21 cellular contexts compared by ENCODE assay signal in genomic region chr7:29851487-29851886, GRCh38. TPM values are rescaled to one million over a fixed set of nuclear protein-coding genes. Genes with fewer than 3 reads are reported as not detected.
DNase-seq lines count a peak whose midpoint lies in the region; ATAC-seq and TF ChIP-seq lines count a peak whose summit lies in the region.
"Had no signal": no experiment of that assay in that cellular context is flagged by ENCODE, and none has a peak within 500 bp of the region (broad histone marks: within the 10 kb centered on the region; RNA-seq: fewer than 3 reads in every experiment).

No MANE protein-coding gene starts in this region.

- H3K4me3 Mint-ChIP-seq in progenitor cell of endocrine pancreas (ENCODE audit: low read depth), result no peak overlapping the region
- H3K4me3 Mint-ChIP-seq: CD8-positive, alpha-beta T cell had no signal

- H3K27me3 Mint-ChIP-seq in progenitor cell of endocrine pancreas, result peaks cover 3% of the 10 kb centered on the region

- H3K36me3 ChIP-seq in right atrium auricular region (no peaks in the 10 kb centered on the region), left ventricle myocardium inferior (no peaks in the 10 kb centered on the region), transverse colon (no peaks in the 10 kb centered on the region), upper lobe of left lung (no peaks in the 10 kb centered on the region)
- H3K36me3 ChIP-seq: BLaER1, SJCRH30 had no signal

- TF ChIP-seq CTCF in right atrium auricular region (IDR thresholded peaks at IDR 0.05) (no peak), left ventricle myocardium inferior (IDR thresholded peaks at IDR 0.05; ENCODE audit: borderline replicate concordance) (no peak), progenitor cell of endocrine pancreas (IDR thresholded peaks at IDR 0.05; ENCODE audit: unreplicated experiment) (no peak), transverse colon (IDR thresholded peaks at IDR 0.05) (no peak), upper lobe of left lung (IDR thresholded peaks at IDR 0.05) (no peak)

- H3K4me3 ChIP-seq in right atrium auricular region (no peak overlapping the region), left ventricle myocardium inferior (no peak overlapping the region), transverse colon (no peak overlapping the region), upper lobe of left lung (no peak overlapping the region)
- H3K4me3 ChIP-seq: A549, BLaER1, K562, SJCRH30 had no signal

- H3K27ac ChIP-seq in right atrium auricular region, result no peak overlapping the region
- H3K27ac ChIP-seq in left ventricle myocardium inferior (replicated peaks), result peak overlapping the region; percentile 62
- H3K27ac ChIP-seq in transverse colon, result no peak overlapping the region
- H3K27ac ChIP-seq in upper lobe of left lung, result no peak overlapping the region
- H3K27ac ChIP-seq: A549, BLaER1, SJCRH30 had no signal

- 60 to 75% methylated on average over 1 to 7 of the region's 7 CpGs for WGBS in transverse colon (ENCODE audit: low coverage in 1 of 2), 2 donors
- WGBS in upper lobe of left lung, 2 donors, result 82 to 89% methylated on average over 6 to 7 of the region's 7 CpGs

- TF ChIP-seq POLR2A in transverse colon (IDR thresholded peaks at IDR 0.05), result no peak
- no peak for TF ChIP-seq POLR2A in upper lobe of left lung (IDR thresholded peaks at IDR 0.05)

- H3K4me1 ChIP-seq in right atrium auricular region, result no peaks in the 10 kb centered on the region
- H3K4me1 ChIP-seq in left ventricle myocardium inferior, result peaks cover 12% of the 10 kb centered on the region
- H3K4me1 ChIP-seq in transverse colon, result no peaks in the 10 kb centered on the region
- H3K4me1 ChIP-seq in upper lobe of left lung, result peaks cover 0 to 6% (median 3%) of the 10 kb centered on the region in 4 donors
- H3K4me1 ChIP-seq: A549, BLaER1 had no signal

- no peaks in the 10 kb centered on the region for H3K27me3 ChIP-seq in right atrium auricular region
- H3K27me3 ChIP-seq in left ventricle myocardium inferior (ENCODE audit: low read depth), result no peaks in the 10 kb centered on the region
- no peaks in the 10 kb centered on the region for H3K27me3 ChIP-seq in transverse colon
- no peaks in the 10 kb centered on the region for H3K27me3 ChIP-seq in upper lobe of left lung
- H3K27me3 ChIP-seq: BLaER1 had no signal

- H3K36me3 Mint-ChIP-seq in progenitor cell of endocrine pancreas (ENCODE audit: insufficient read depth), result peaks cover 2% of the 10 kb centered on the region
- H3K36me3 Mint-ChIP-seq: CD8-positive, alpha-beta T cell had no signal

- peaks cover 27% of the 10 kb centered on the region for H3K4me1 Mint-ChIP-seq in progenitor cell of endocrine pancreas (ENCODE audit: low read depth)

- in situ Hi-C loops in transverse colon (cut with MboI; ENCODE audit: low pct_ligation_motif_present in 1 of 4, low pct_unique_long_range_greater_than_20kb in 1 of 4, low sequenced_read_pairs in 3 of 4), result no loop called here

- no peaks in the 10 kb centered on the region for H3K9me3 Mint-ChIP-seq in progenitor cell of endocrine pancreas (ENCODE audit: low read depth)
- H3K9me3 Mint-ChIP-seq: CD8-positive, alpha-beta T cell had no signal

- H3K9me3 ChIP-seq in right atrium auricular region, result no peaks in the 10 kb centered on the region
- no peaks in the 10 kb centered on the region for H3K9me3 ChIP-seq in left ventricle myocardium inferior (replicated peaks)
- H3K9me3 ChIP-seq in transverse colon, result no peaks in the 10 kb centered on the region
- H3K9me3 ChIP-seq in upper lobe of left lung, result no peaks in the 10 kb centered on the region
- H3K9me3 ChIP-seq: A549, BLaER1, SJCRH30 had no signal

- ATAC-seq in Right ventricle myocardium superior (ENCODE audit: poor library complexity) (peak; percentile 88), upper lobe of left lung (ENCODE audit: low FRiP score in 2 of 2) (no peak)
- ATAC-seq: A549; CD8-positive, alpha-beta T cell; K562 had no signal

- DNase-seq in Right ventricle myocardium superior, result peak; percentile 53
- no peak for DNase-seq in right atrium auricular region (ENCODE audit: low spot score)
- DNase-seq in left ventricle myocardium inferior, result peak; percentile 44
- no peak for DNase-seq in progenitor cell of endocrine pancreas (ENCODE audit: low spot score, unreplicated experiment)
- DNase-seq in transverse colon, result peak; percentile 14
- DNase-seq in HPDE6-E6E7 (ENCODE audit: extremely low spot score), result no peak
- DNase-seq in upper lobe of left lung, result no peak
- DNase-seq in posterior vena cava (ENCODE audit: low spot score), result no peak
- DNase-seq: Calu3; CD8-positive, alpha-beta T cell; DMS79; NCI-H1092 treated with DMSO at 0.1 percent for 48 hours; NCI-H146; NCI-H2081; NCI-H2171 treated with DMSO at 0.1 percent for 48 hours; NCI-H446; OCI-M1; SJCRH30 had no signal

- H3K27ac Mint-ChIP-seq in progenitor cell of endocrine pancreas, result peak overlapping the region; percentile 45
- H3K27ac Mint-ChIP-seq: CD8-positive, alpha-beta T cell had no signal

- intact Hi-C loops in Right ventricle myocardium superior (cut with DNase I), result no loop called here
- intact Hi-C loops in left ventricle myocardium inferior (cut with micrococcal nuclease), result no loop called here
- intact Hi-C loops in transverse colon (cut with DNase I; ENCODE audit: low total_unique reads), result no loop called here
- intact Hi-C loops in posterior vena cava (cut with DNase I), result loop anchor here in 1 of 2 donors (5.0 kb wide), 1 partner anchor 1314 kb away; no protein-coding TSS in a partner anchor

- TF ChIP-seq EP300 in transverse colon (IDR thresholded peaks at IDR 0.05; ENCODE audit: low read depth) (no peak), upper lobe of left lung (IDR thresholded peaks at IDR 0.05) (no peak)

RNA-seq across cellular contexts. Expression of gene WIPF3, which starts 45.2 kb away (rescaled TPM):
- 5.5 TPM for total RNA-seq in Right ventricle myocardium superior
- total RNA-seq in right atrium auricular region, result 1 to 10 TPM; 1.3 to 2.9 TPM
- total RNA-seq in left ventricle myocardium inferior, result 8.0 TPM
- total RNA-seq in progenitor cell of endocrine pancreas, result 8.9 and 9.5 TPM in 2 replicates
- total RNA-seq in transverse colon, result 1 to 10 TPM in 1 of 4 donors, under 1 TPM in 1, not detected in 2; 0.41 to 3.7 TPM
- total RNA-seq in upper lobe of left lung, result 1 to 10 TPM in 2 of 6 donors, under 1 TPM in 2, not detected in 2; 0.34 to 1.3 (median 0.96) TPM
- 10 to 100 TPM; 20.8 to 21.4 TPM for total RNA-seq in posterior vena cava
- total RNA-seq: CD8-positive, alpha-beta T cell; SJCRH30 had no signal

Comparison
In these comparisons a context has a peak if more than half of its experiments do, and no peak if none do; other contexts are left out.
1. DNase-seq: peak in Right ventricle myocardium superior (single experiment), left ventricle myocardium inferior (single experiment) and transverse colon (single experiment); none in right atrium auricular region (single experiment), progenitor cell of endocrine pancreas (single experiment), HPDE6-E6E7 (single experiment), upper lobe of left lung (0 of 2) and posterior vena cava (single experiment).